Comparison of ENCODE assay signal across 23 cellular contexts in the genomic region with DNA sequence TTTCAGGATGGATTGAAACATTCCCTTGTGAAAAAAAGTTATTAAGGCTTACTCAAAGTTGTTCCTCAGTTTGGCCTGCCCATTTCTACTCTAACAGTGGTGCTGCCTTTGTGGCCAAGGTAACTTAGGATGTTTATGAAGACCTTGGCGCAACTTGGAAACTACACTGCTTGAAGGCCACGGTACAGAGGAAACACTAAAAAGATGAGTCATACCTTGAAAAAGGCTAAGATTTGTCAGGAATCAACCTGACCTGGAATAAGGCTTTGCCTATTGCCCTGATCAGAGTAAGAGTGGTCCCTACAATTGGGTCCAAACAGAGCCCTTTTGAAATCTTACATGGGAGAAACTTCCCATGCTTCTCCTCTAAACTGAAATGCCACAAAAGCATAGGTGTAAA.
A peak's percentile ranks its signal among the peaks of the same experiment; 100 is the strongest.
DNase-seq lines count a peak whose midpoint lies in the region; ATAC-seq, FAIRE-seq and TF ChIP-seq lines count a peak whose summit lies in the region.
"Had no signal": no experiment of that assay in that cellular context is flagged by ENCODE, and none has a peak within 500 bp of the region (broad histone marks: within the 10 kb centered on the region; RNA-seq: fewer than 3 reads in every experiment).

No MANE protein-coding gene starts in this region.

- no peak overlapping the region for H2AFZ ChIP-seq in K562 (ENCODE audit: low read depth, low read length)
- H2AFZ ChIP-seq in endothelial cell of umbilical vein (ENCODE audit: low read depth, low read length), result no peak overlapping the region

- no peaks in the 10 kb centered on the region for H3K9me1 ChIP-seq in K562 (ENCODE audit: control insufficient read depth, insufficient read depth, low read length)
- H3K9me1 ChIP-seq in endothelial cell of umbilical vein (replicated peaks; ENCODE audit: control insufficient read depth, extremely low read depth, insufficient read depth, low read length), result no peaks in the 10 kb centered on the region

- no peaks in the 10 kb centered on the region for H3K9me3 ChIP-seq in K562 (replicated peaks; ENCODE audit: control insufficient read depth, insufficient read depth, low read depth, low read length)
- H3K9me3 ChIP-seq in endothelial cell of umbilical vein (replicated peaks; ENCODE audit: control insufficient read depth, insufficient read depth, low read length), result no peaks in the 10 kb centered on the region
- H3K9me3 ChIP-seq: HAP-1 had no signal

- H3K27ac ChIP-seq in K562 (ENCODE audit: extremely low read depth, low read depth, low read length), result no peak overlapping the region
- no peak overlapping the region for H3K27ac ChIP-seq in endothelial cell of umbilical vein (ENCODE audit: insufficient read depth, low read depth, low read length)
- H3K27ac ChIP-seq: 22Rv1 had no signal

- no peaks in the 10 kb centered on the region for H4K20me1 ChIP-seq in K562 (replicated peaks; ENCODE audit: control insufficient read depth, insufficient read depth, low read length)
- no peaks in the 10 kb centered on the region for H4K20me1 ChIP-seq in endothelial cell of umbilical vein (replicated peaks; ENCODE audit: control insufficient read depth, extremely low read depth, insufficient read depth, low read length)

- H3K27ac Mint-ChIP-seq in stimulated activated naive CD8-positive, alpha-beta T cell treated with anti-CD3 and anti-CD28 coated beads, Interleukin-15, amount 100 ng/mL, for 72 hours, result no peak overlapping the region
- H3K27ac Mint-ChIP-seq: HFFc6 had no signal

- TF ChIP-seq CTCF in K562 (IDR thresholded peaks at IDR 0.05 in 2 of 3, conservative IDR thresholded peaks at IDR 0.05 in 1 of 3; ENCODE audit: insufficient read depth in 2 of 3, low read depth in 1 of 3, low read length in 3 of 3), result no peak
- no peak for TF ChIP-seq CTCF in endothelial cell of umbilical vein (IDR thresholded peaks at IDR 0.05; ENCODE audit: extremely low read depth in 1 of 2, insufficient read depth in 1 of 2, low read depth in 1 of 2, low read length in 2 of 2)

- TF ChIP-seq EP300 in K562 (IDR thresholded peaks at IDR 0.05; ENCODE audit: low read length), result no peak

- in situ Hi-C loops in K562 (cut with MboI), result no loop called here

- H3K9ac ChIP-seq in K562 (ENCODE audit: insufficient read depth in 1 of 2, low read depth in 2 of 2, low read length in 2 of 2) (no peak overlapping the region), endothelial cell of umbilical vein (replicated peaks; ENCODE audit: extremely low read depth, insufficient read depth, low read length) (no peak overlapping the region)

- H3K36me3 ChIP-seq in K562 (ENCODE audit: control insufficient read depth, insufficient read depth, low read length) (no peaks in the 10 kb centered on the region), endothelial cell of umbilical vein (ENCODE audit: control insufficient read depth in 2 of 2, extremely low read depth in 1 of 2, insufficient read depth in 2 of 2, low read length in 2 of 2) (no peaks in the 10 kb centered on the region)
- H3K36me3 ChIP-seq: HAP-1 had no signal

- no peak for TF ChIP-seq RAD21 in K562 (CRISPR knock-in tag; conservative IDR thresholded peaks at IDR 0.05 in 1 of 2, IDR thresholded peaks at IDR 0.05 in 1 of 2)

- POLR2A ChIA-PET in K562 (lab: Yijun Ruan, JAX), result no interaction called here
- POLR2A ChIA-PET in endothelial cell of umbilical vein (lab: Charles Lee), result no interaction called here

- 8% methylated on average over 2 of the region's 2 CpGs for WGBS in K562 (ENCODE audit: insufficient coverage, low coverage, missing lambda C conversion rate)

- ATAC-seq in K562, result no peak
- no peak for ATAC-seq in stimulated activated naive CD8-positive, alpha-beta T cell treated with anti-CD3 and anti-CD28 coated beads, Interleukin-15, amount 100 ng/mL, for 72 hours
- ATAC-seq: GM12878 had no signal

- FAIRE-seq in K562 (lab: Jason Lieb, UNC) (no peak), endothelial cell of umbilical vein (lab: Jason Lieb, UNC) (no peak)
- FAIRE-seq: A204.1, GM12878, H54 had no signal

- dilution Hi-C loops in endothelial cell of umbilical vein (cut with MboI; ENCODE audit: extremely low pct_ligation_motif_present, low sequenced_read_pairs), result no loop called here

- CTCF ChIA-PET in K562 (lab: Yijun Ruan, JAX; ENCODE audit: low intra/inter-chr PET ratio), result no interaction called here
- CTCF ChIA-PET in endothelial cell of umbilical vein (lab: Charles Lee), result no interaction called here

- H3K27me3 Mint-ChIP-seq in stimulated activated naive CD8-positive, alpha-beta T cell treated with anti-CD3 and anti-CD28 coated beads, Interleukin-15, amount 100 ng/mL, for 72 hours, result peaks cover 17% of the 10 kb centered on the region

- H3K4me1 ChIP-seq in K562 (replicated peaks in 1 of 2; ENCODE audit: control insufficient read depth in 2 of 2, insufficient read depth in 2 of 2, low read length in 2 of 2) (no peaks in the 10 kb centered on the region; a peak in 1 of 5 replicates), endothelial cell of umbilical vein (ENCODE audit: control insufficient read depth, extremely low read depth, insufficient read depth, low read length) (no peaks in the 10 kb centered on the region)
- H3K4me1 ChIP-seq: HAP-1 had no signal

- no peaks in the 10 kb centered on the region for H3K4me1 Mint-ChIP-seq in stimulated activated naive CD8-positive, alpha-beta T cell treated with anti-CD3 and anti-CD28 coated beads, Interleukin-15, amount 100 ng/mL, for 72 hours
- H3K4me1 Mint-ChIP-seq: CD4-positive, alpha-beta memory T cell had no signal

- H3K79me2 ChIP-seq in K562 (ENCODE audit: control insufficient read depth, insufficient read depth, low read length) (no peaks in the 10 kb centered on the region), endothelial cell of umbilical vein (ENCODE audit: control insufficient read depth, insufficient read depth, low read length) (no peaks in the 10 kb centered on the region)

- intact Hi-C loops in K562 (cut with micrococcal nuclease), result no loop called here
- intact Hi-C loops in endothelial cell of umbilical vein (cut with micrococcal nuclease), result no loop called here

- H3K4me3 Mint-ChIP-seq in stimulated activated naive CD8-positive, alpha-beta T cell treated with anti-CD3 and anti-CD28 coated beads, Interleukin-15, amount 100 ng/mL, for 72 hours, result no peak overlapping the region
- H3K4me3 Mint-ChIP-seq: CD4-positive, alpha-beta memory T cell; HFFc6 had no signal

- H3K4me3 ChIP-seq in K562 (no peak overlapping the region), endothelial cell of umbilical vein (replicated peaks in 1 of 3; ENCODE audit: insufficient read depth in 1 of 3, low read depth in 1 of 3, low read length in 3 of 3) (no peak overlapping the region)
- H3K4me3 ChIP-seq: GM12878, HAP-1 had no signal

- H3K4me2 ChIP-seq in K562 (ENCODE audit: insufficient read depth, low read length), result no peak overlapping the region
- H3K4me2 ChIP-seq in endothelial cell of umbilical vein (ENCODE audit: insufficient read depth, low read length), result no peak overlapping the region

- TF ChIP-seq POLR2A in K562 (conservative IDR thresholded peaks at IDR 0.05) (no peak), endothelial cell of umbilical vein (IDR thresholded peaks at IDR 0.05; ENCODE audit: low read depth, low read length) (no peak)

- H3K9me3 Mint-ChIP-seq in stimulated activated naive CD8-positive, alpha-beta T cell treated with anti-CD3 and anti-CD28 coated beads, Interleukin-15, amount 100 ng/mL, for 72 hours, result no peaks in the 10 kb centered on the region

- no peaks in the 10 kb centered on the region for H3K27me3 ChIP-seq in K562 (ENCODE audit: control insufficient read depth in 2 of 2, insufficient read depth in 2 of 2, low read length in 2 of 2)
- H3K27me3 ChIP-seq in endothelial cell of umbilical vein (ENCODE audit: control insufficient read depth in 2 of 2, insufficient read depth in 2 of 2, low read length in 2 of 2), result no peaks in the 10 kb centered on the region

- DNase-seq in DMS53 (lab: John Stamatoyannopoulos, UW) (peak; percentile 14), DMS53 treated with DMSO at 0.1 percent for 48 hours (lab: John Stamatoyannopoulos, UW; ENCODE audit: unreplicated experiment) (no peak), K562 (ENCODE audit: extremely low read depth in 1 of 4, low spot score in 3 of 4) (no peak), endothelial cell of umbilical vein (ENCODE audit: low read depth, low spot score) (no peak), kidney tubule cell (ENCODE audit: low spot score) (peak; percentile 4), AG20443 (ENCODE audit: low spot score) (no peak), amygdala (lab: John Stamatoyannopoulos, UW) (no peak)
- no peak for DNase-seq in stimulated activated naive CD8-positive, alpha-beta T cell treated with anti-CD3 and anti-CD28 coated beads, Interleukin-15, amount 100 ng/mL, for 72 hours
- DNase-seq: AML-193; C1 segment of cervical spinal cord; Calu3; CD4-positive, alpha-beta memory T cell; COR-L47; DMS79; EL; GDM1; GOT3; HFFc6 had no signal

- BruUV-seq in K562 (replicated peaks; lab: Mats Ljungman, UMichigan) (no TSS peak), endothelial cell of umbilical vein (replicated peaks; lab: Mats Ljungman, UMichigan) (no TSS peak)

TF ChIP-seq in K562, 482 proteins besides CTCF, POLR2A, EP300 and RAD21 (continues in another document):
- TF ChIP-seq FOSL1 (tag; conservative IDR thresholded peaks at IDR 0.05) (0 out of 2 replicates have a peak, but pooled peaks have one; percentile 10), NFE2 (IDR thresholded peaks at IDR 0.05; ENCODE audit: low read depth) (no peak), ZNF124 (CRISPR knock-in tag; IDR thresholded peaks at IDR 0.05) (no peak)

TF ChIP-seq in endothelial cell of umbilical vein, 7 proteins besides CTCF, POLR2A, EP300 and RAD21:
- no peak for TF ChIP-seq FOS (IDR thresholded peaks at IDR 0.05; ENCODE audit: borderline replicate concordance, insufficient read depth, low read length)
- TF ChIP-seq JUN (IDR thresholded peaks at IDR 0.05; ENCODE audit: borderline replicate concordance, insufficient read depth, insufficient read length, low read depth), result peak; percentile 37
- TF ChIP-seq EZH2 (IDR thresholded peaks at IDR 0.05; ENCODE audit: borderline replicate concordance, low read depth, low read length, severe bottlenecking), result no peak
TF ChIP-seq in endothelial cell of umbilical vein: peak in this region for 1.

Comparison
In these comparisons a context has a peak if more than half of its experiments do, and no peak if none do; other contexts are left out.
1. DNase-seq: peak in DMS53 (single experiment) and kidney tubule cell (single experiment); none in DMS53 treated with DMSO at 0.1 percent for 48 hours (single experiment), K562 (0 of 4), endothelial cell of umbilical vein (single experiment), AG20443 (single experiment), amygdala (0 of 56) and stimulated activated naive CD8-positive, alpha-beta T cell treated with anti-CD3 and anti-CD28 coated beads, Interleukin-15, amount 100 ng/mL, for 72 hours (0 of 2).